8 cellular contexts compared by ENCODE assay signal in genomic region chr1:2247045-2247394, GRCh38. TPM values are rescaled to one million over a fixed set of nuclear protein-coding genes. Genes with fewer than 3 reads are reported as not detected.
DNase-seq lines count a peak whose midpoint lies in the region; ATAC-seq and TF ChIP-seq lines count a peak whose summit lies in the region.
"Not testable (repeated sequence)": the region's sequence is repeated elsewhere in the genome, so short reads cannot be mapped to it uniquely, and the experiment has no call there.

No MANE protein-coding gene starts in this region.

- CTCF ChIA-PET in naive thymus-derived CD4-positive, alpha-beta T cell (lab: Charles Lee), result not testable (repeated sequence)

- H3K27ac ChIP-seq in GM23338 (ENCODE audit: low read depth) (peak overlapping the region; percentile 96), Peyer's patch (peak overlapping the region in 3 of 4 donors; percentile 46 to 90 (median 81)), upper lobe of left lung (peak overlapping the region; percentile 70 to 79 (median 78))
- peak overlapping the region; percentile 51 for H3K27ac ChIP-seq in naive thymus-derived CD4-positive, alpha-beta T cell (ENCODE audit: low read depth, low read length)
- not testable (repeated sequence) for H3K27ac ChIP-seq in trophoblast cell (ENCODE audit: low read depth, low read length)

- H3K4me3 Mint-ChIP-seq in GM23338, result peak overlapping the region; percentile 32; the same call in 1 of the 3 replicates
- H3K4me3 Mint-ChIP-seq in activated T-cell treated with anti-CD3 and anti-CD28 coated beads, Interleukin-2, amount 50 U/mL, for 72 hours; chondrocyte (ENCODE audit: unreplicated experiment): not testable (repeated sequence)
- H3K4me3 Mint-ChIP-seq in naive thymus-derived CD4-positive, alpha-beta T cell, result peak overlapping the region in 9 of 10 donors; percentile 72 to 85 (median 80)

- peaks cover 94% of the 10 kb centered on the region for H3K79me2 ChIP-seq in GM23338 (replicated peaks; ENCODE audit: insufficient read depth)
- H3K79me2 ChIP-seq in trophoblast cell (ENCODE audit: control insufficient read depth, insufficient read depth, low read length, poor library complexity), result peaks cover 45% of the 10 kb centered on the region

- peak overlapping the region; percentile 9 for H3K9ac ChIP-seq in iPS-15b (ENCODE audit: low read depth, low read length)
- H3K9ac ChIP-seq in trophoblast cell (ENCODE audit: low read length), result not testable (repeated sequence)

- not testable (repeated sequence) for ATAC-seq in GM23338; activated T-cell treated with anti-CD3 and anti-CD28 coated beads, Interleukin-2, amount 50 U/mL, for 72 hours (replicated peaks in 1 of 2); naive thymus-derived CD4-positive, alpha-beta T cell; upper lobe of left lung (ENCODE audit: low FRiP score in 2 of 2)

- not testable (repeated sequence) for H3K79me1 ChIP-seq in trophoblast cell (ENCODE audit: low read length)

- not testable (repeated sequence) for H2BK12ac ChIP-seq in trophoblast cell (ENCODE audit: low read length)

- not testable (repeated sequence) for H3K18ac ChIP-seq in trophoblast cell (ENCODE audit: low read length)

- H2BK5ac ChIP-seq in trophoblast cell (ENCODE audit: low read depth, low read length, poor library complexity), result not testable (repeated sequence)

- H3F3A ChIP-seq in GM23338 (replicated peaks; ENCODE audit: low read depth), result peaks cover 24% of the 10 kb centered on the region

- H3K27ac Mint-ChIP-seq in GM23338, result peak overlapping the region; percentile 83
- H3K27ac Mint-ChIP-seq in activated T-cell treated with anti-CD3 and anti-CD28 coated beads, Interleukin-2, amount 50 U/mL, for 72 hours, result peak overlapping the region; percentile 19
- H3K27ac Mint-ChIP-seq in chondrocyte (ENCODE audit: unreplicated experiment), result peak overlapping the region; percentile 95
- peak overlapping the region in 8 of 9 donors; percentile 64 to 95 (median 88) for H3K27ac Mint-ChIP-seq in naive thymus-derived CD4-positive, alpha-beta T cell

- WGBS in trophoblast cell (ENCODE audit: extremely low coverage, insufficient coverage, insufficient read length), result no CpG with 5 or more reads among the region's 7 CpGs
- WGBS in upper lobe of left lung, 2 donors, result 81 to 85% methylated on average over 7 of the region's 7 CpGs

- H4K91ac ChIP-seq in trophoblast cell (ENCODE audit: low read depth, low read length), result not testable (repeated sequence)

- H3K23ac ChIP-seq in trophoblast cell (ENCODE audit: low read length), result not testable (repeated sequence)

- not testable (repeated sequence) for H4K12ac ChIP-seq in trophoblast cell (ENCODE audit: low read depth, low read length)

- H2BK120ac ChIP-seq in trophoblast cell (ENCODE audit: insufficient read depth, low read length, poor library complexity), result not testable (repeated sequence)

- H3K36me3 ChIP-seq in GM23338 (ENCODE audit: insufficient read depth); Peyer's patch; iPS-15b (ENCODE audit: control insufficient read depth, insufficient read depth, low read length); upper lobe of left lung: not testable (repeated sequence)
- H3K36me3 ChIP-seq in naive thymus-derived CD4-positive, alpha-beta T cell (ENCODE audit: control insufficient read depth in 2 of 3, insufficient read depth in 3 of 3, low read length in 3 of 3), result peaks cover 0 to 23% (median 4%) of the 10 kb centered on the region in 3 experiments
- H3K36me3 ChIP-seq in trophoblast cell (ENCODE audit: control insufficient read depth in 1 of 2, insufficient read depth in 2 of 2, low read length in 2 of 2), result peaks cover 13 to 19% of the 10 kb centered on the region in 2 experiments

- not testable (repeated sequence) for H3K14ac ChIP-seq in trophoblast cell (ENCODE audit: low read length)

- peaks cover 28% of the 10 kb centered on the region for H4K20me1 ChIP-seq in GM23338 (replicated peaks; ENCODE audit: insufficient read depth)

- H2AFZ ChIP-seq in GM23338; trophoblast cell (ENCODE audit: insufficient read depth, low read length, poor library complexity): not testable (repeated sequence)

- H3K9me3 Mint-ChIP-seq in GM23338; activated T-cell treated with anti-CD3 and anti-CD28 coated beads, Interleukin-2, amount 50 U/mL, for 72 hours; chondrocyte (ENCODE audit: low read depth); naive thymus-derived CD4-positive, alpha-beta T cell: not testable (repeated sequence)

- peaks cover 30% of the 10 kb centered on the region for H3K27me3 Mint-ChIP-seq in GM23338 (ENCODE audit: insufficient read depth, low read depth, poor library complexity)
- H3K27me3 Mint-ChIP-seq in activated T-cell treated with anti-CD3 and anti-CD28 coated beads, Interleukin-2, amount 50 U/mL, for 72 hours (ENCODE audit: low read depth); chondrocyte (ENCODE audit: low read depth); naive thymus-derived CD4-positive, alpha-beta T cell: not testable (repeated sequence)

- H3K36me3 Mint-ChIP-seq in GM23338 (ENCODE audit: low read depth), result peaks cover 14% of the 10 kb centered on the region
- not testable (repeated sequence) for H3K36me3 Mint-ChIP-seq in activated T-cell treated with anti-CD3 and anti-CD28 coated beads, Interleukin-2, amount 50 U/mL, for 72 hours (ENCODE audit: insufficient read depth in 2 of 2); chondrocyte (ENCODE audit: low read depth)
- peaks cover 0 to 36% (median 9%) of the 10 kb centered on the region in 5 donors for H3K36me3 Mint-ChIP-seq in naive thymus-derived CD4-positive, alpha-beta T cell

- not testable (repeated sequence) for TF ChIP-seq CTCF in GM23338 (conservative IDR thresholded peaks at IDR 0.05; ENCODE audit: low read depth in 2 of 2); Peyer's patch (IDR thresholded peaks at IDR 0.05); chondrocyte (IDR thresholded peaks at IDR 0.05); upper lobe of left lung (IDR thresholded peaks at IDR 0.05)

- H3K4me1 ChIP-seq in GM23338 (ENCODE audit: insufficient read depth) (peaks cover 43% of the 10 kb centered on the region), Peyer's patch (peaks cover 15 to 72% (median 33%) of the 10 kb centered on the region in 4 donors), iPS-15b (ENCODE audit: control insufficient read depth, insufficient read depth, low read length) (peaks cover 21% of the 10 kb centered on the region), trophoblast cell (ENCODE audit: control insufficient read depth in 1 of 2, insufficient read depth in 2 of 2, low read length in 2 of 2) (peaks cover 22 to 29% of the 10 kb centered on the region in 2 experiments), upper lobe of left lung (peaks cover 73 to 91% (median 83%) of the 10 kb centered on the region in 4 donors)
- peaks cover 16 to 81% of the 10 kb centered on the region in 2 donors for H3K4me1 ChIP-seq in naive thymus-derived CD4-positive, alpha-beta T cell (ENCODE audit: control insufficient read depth in 2 of 2, insufficient read depth in 2 of 2, low read length in 2 of 2)

- H2AK5ac ChIP-seq in trophoblast cell (ENCODE audit: low read length), result not testable (repeated sequence)

- not testable (repeated sequence) for H3K9me3 ChIP-seq in Peyer's patch; iPS-15b (ENCODE audit: control insufficient read depth, insufficient read depth, low read length); naive thymus-derived CD4-positive, alpha-beta T cell (ENCODE audit: control insufficient read depth in 2 of 3, low read length in 3 of 3); trophoblast cell (ENCODE audit: insufficient read depth, low read depth, low read length); upper lobe of left lung

- peak overlapping the region; percentile 42 for H3K4me2 ChIP-seq in GM23338
- not testable (repeated sequence) for H3K4me2 ChIP-seq in trophoblast cell (ENCODE audit: low read length)

- DNase-seq in GM23338 (ENCODE audit: low spot score); Peyer's patch; activated T-cell treated with anti-CD3 and anti-CD28 coated beads, Interleukin-2, amount 50 U/mL, for 72 hours; chondrocyte (ENCODE audit: low spot score); naive thymus-derived CD4-positive, alpha-beta T cell; trophoblast cell; upper lobe of left lung: not testable (repeated sequence)

- H3K4me1 Mint-ChIP-seq in GM23338 (peaks cover 67% of the 10 kb centered on the region), chondrocyte (ENCODE audit: low read depth) (peaks cover 83% of the 10 kb centered on the region)
- H3K4me1 Mint-ChIP-seq in activated T-cell treated with anti-CD3 and anti-CD28 coated beads, Interleukin-2, amount 50 U/mL, for 72 hours (ENCODE audit: low read depth), result peaks cover 83% of the 10 kb centered on the region
- peaks cover 32 to 98% (median 66%) of the 10 kb centered on the region in 7 donors for H3K4me1 Mint-ChIP-seq in naive thymus-derived CD4-positive, alpha-beta T cell

- H3K27me3 ChIP-seq in GM23338 (ENCODE audit: insufficient read depth); Peyer's patch; iPS-15b (ENCODE audit: control insufficient read depth, insufficient read depth, low read length); naive thymus-derived CD4-positive, alpha-beta T cell (ENCODE audit: control insufficient read depth in 2 of 2, insufficient read depth in 2 of 2, low read length in 2 of 2); trophoblast cell (ENCODE audit: insufficient read depth, low read length); upper lobe of left lung: not testable (repeated sequence)

- TF ChIP-seq POLR2A in Peyer's patch (IDR thresholded peaks at IDR 0.05); upper lobe of left lung (IDR thresholded peaks at IDR 0.05): not testable (repeated sequence)

- TF ChIP-seq EP300 in upper lobe of left lung (IDR thresholded peaks at IDR 0.05), result not testable (repeated sequence)

- intact Hi-C loops in naive thymus-derived CD4-positive, alpha-beta T cell (cut with micrococcal nuclease), result loop anchor here in 1 of 2 donors (2.0 kb wide), 1 partner anchor 14 kb away; no protein-coding TSS in a partner anchor

- H3K4me3 ChIP-seq in GM23338; Peyer's patch; iPS-15b (ENCODE audit: low read depth, low read length); naive thymus-derived CD4-positive, alpha-beta T cell (ENCODE audit: low read length); trophoblast cell (ENCODE audit: low read depth, low read length): not testable (repeated sequence)
- peak overlapping the region in 1 of 4 donors; percentile 11 for H3K4me3 ChIP-seq in upper lobe of left lung

- POLR2A ChIA-PET in naive thymus-derived CD4-positive, alpha-beta T cell (lab: Charles Lee), result interaction anchor here (10.6 to 12.9 kb wide), 2 partner anchors 13 to 17 kb away, joined by 99 to 244 read pairs; partner anchors contain the start of gene SKI

- H3K4ac ChIP-seq in trophoblast cell (ENCODE audit: low read depth, low read length), result peak overlapping the region; percentile 81

- not testable (repeated sequence) for H4K8ac ChIP-seq in trophoblast cell (ENCODE audit: low read depth, low read length)

- not testable (repeated sequence) for H3K9me2 ChIP-seq in GM23338 (ENCODE audit: insufficient read depth)

RNA-seq across cellular contexts. Expression of gene SKI, which starts 18.9 kb away (rescaled TPM):
- total RNA-seq in GM23338 (2014; rRNA removed; shearing (Covaris generic)), result 62.8 and 66.8 TPM in 2 replicates
- 9.3 and 10.4 TPM in 2 replicates for polyA plus RNA-seq in GM23338 (2016; fragmentation: Nextera tagmentation; extraction: Ambion mirVana)
- total RNA-seq in Peyer's patch, result 10 to 100 TPM; 20.1 to 41.5 (median 37.1) TPM
- total RNA-seq in activated T-cell treated with anti-CD3 and anti-CD28 coated beads, Interleukin-2, amount 50 U/mL, for 72 hours, result 10 to 100 TPM; 28.5 to 32.3 TPM
- total RNA-seq in chondrocyte, result 112 to 135 TPM (median 116 TPM) in 3 replicates
- total RNA-seq in naive thymus-derived CD4-positive, alpha-beta T cell, result 100 to 1,000 TPM in 2 of 5 experiments, 10 to 100 TPM in 3; 63.4 to 278 (median 97.9) TPM
- polyA plus RNA-seq in naive thymus-derived CD4-positive, alpha-beta T cell, result under 1 TPM; 0.61 to 0.92 TPM
- polyA plus RNA-seq in trophoblast cell (2013), result 73.3 and 73.7 TPM in 2 replicates
- total RNA-seq in upper lobe of left lung, result 100 to 1,000 TPM in 3 of 6 donors, 10 to 100 TPM in 3; 57.3 to 108 (median 96.9) TPM

RNA-seq across cellular contexts. Expression of gene FAAP20, which starts 52.4 kb away (rescaled TPM):
- 54.3 and 79.1 TPM in 2 replicates for total RNA-seq in GM23338 (2014; rRNA removed; shearing (Covaris generic))
- 167 and 173 TPM in 2 replicates for polyA plus RNA-seq in GM23338 (2016; fragmentation: Nextera tagmentation; extraction: Ambion mirVana)
- total RNA-seq in Peyer's patch, result 10 to 100 TPM; 16.5 to 31.2 (median 25.4) TPM
- total RNA-seq in activated T-cell treated with anti-CD3 and anti-CD28 coated beads, Interleukin-2, amount 50 U/mL, for 72 hours, result 10 to 100 TPM; 74.6 to 80.4 TPM
- total RNA-seq in chondrocyte, result 48.4 to 76.1 TPM (median 69.2 TPM) in 3 replicates
- total RNA-seq in naive thymus-derived CD4-positive, alpha-beta T cell, result 10 to 100 TPM; 43.2 to 56.2 (median 48.8) TPM
- polyA plus RNA-seq in naive thymus-derived CD4-positive, alpha-beta T cell, result 10 to 100 TPM; 55.9 to 77.0 TPM
- polyA plus RNA-seq in trophoblast cell (2013), result 85.8 and 86.1 TPM in 2 replicates
- 10 to 100 TPM; 26.7 to 88.0 (median 66.8) TPM for total RNA-seq in upper lobe of left lung

Comparison
In these comparisons a context has a peak if more than half of its experiments do, and no peak if none do; other contexts are left out.
1. H3K27ac Mint-ChIP-seq: peak in every context shown above with its lines; median percentile 95 in chondrocyte; 88 in naive thymus-derived CD4-positive, alpha-beta T cell; 83 in GM23338; 19 in activated T-cell treated with anti-CD3 and anti-CD28 coated beads, Interleukin-2, amount 50 U/mL, for 72 hours.